In genomic region chr12:45879363-45879895, GRCh38 we compare ENCODE assay signal across 16 cellular contexts.
DNase-seq lines count a peak whose midpoint lies in the region; ATAC-seq, FAIRE-seq and TF ChIP-seq lines count a peak whose summit lies in the region.
"Had no signal": no experiment of that assay in that cellular context is flagged by ENCODE, and none has a peak within 500 bp of the region (broad histone marks: within the 10 kb centered on the region; RNA-seq: fewer than 3 reads in every experiment).

No MANE protein-coding gene starts in this region.

- DNase-seq in activated T-cell treated with anti-CD3 and anti-CD28 coated beads, Interleukin-2, amount 50 U/mL, for 24 hours: no peak
- DNase-seq in activated T-cell treated with anti-CD3 and anti-CD28 coated beads for 4 hours (no peak), T-helper 17 cell (no peak), esophagus muscularis mucosa (ENCODE audit: extremely low spot score) (no peak), small intestine (no peak), breast epithelium (ENCODE audit: low spot score in 2 of 2) (no peak), transverse colon (no peak)
- DNase-seq: ACHN; activated CD4-positive, alpha-beta T cell treated with anti-CD3 and anti-CD28 coated beads, Interleukin-2, amount 50 U/mL, for 48 hours; amygdala; left colon; NCI-H1105; NCI-H446; ovary had no signal

- no peaks in the 10 kb centered on the region for H3K9me3 ChIP-seq in T-helper 17 cell (ENCODE audit: control insufficient read depth, low read length, poor library complexity, severe bottlenecking)
- no peaks in the 10 kb centered on the region for H3K9me3 ChIP-seq in esophagus muscularis mucosa
- H3K9me3 ChIP-seq in small intestine (ENCODE audit: control insufficient read depth, low read depth): no peaks in the 10 kb centered on the region
- no peaks in the 10 kb centered on the region for H3K9me3 ChIP-seq in breast epithelium
- H3K9me3 ChIP-seq in transverse colon: no peaks in the 10 kb centered on the region
- H3K9me3 ChIP-seq: ovary, vagina had no signal

- H3K27me3 ChIP-seq in esophagus muscularis mucosa (no peaks in the 10 kb centered on the region), small intestine (ENCODE audit: control insufficient read depth in 2 of 2, insufficient read depth in 2 of 2, low read length in 2 of 2) (no peaks in the 10 kb centered on the region), breast epithelium (no peaks in the 10 kb centered on the region), transverse colon (no peaks in the 10 kb centered on the region)
- H3K27me3 ChIP-seq: ovary, vagina had no signal

- 64% methylated on average over 2 of the region's 2 CpGs for WGBS in esophagus muscularis mucosa
- WGBS in small intestine, 3 donors: 79 to 94% (median 93%) methylated on average over 2 of the region's 2 CpGs
- 87% methylated on average over 2 of the region's 2 CpGs; no CpG with 5 or more reads in 1 of the 2 donors for WGBS in transverse colon (ENCODE audit: low coverage in 1 of 2), 2 donors

- no peak overlapping the region for H3K4me3 ChIP-seq in esophagus muscularis mucosa
- H3K4me3 ChIP-seq in small intestine (ENCODE audit: low read depth in 1 of 2, low read length in 2 of 2): no peak overlapping the region
- no peak overlapping the region for H3K4me3 ChIP-seq in breast epithelium
- H3K4me3 ChIP-seq in transverse colon: no peak overlapping the region
- H3K4me3 ChIP-seq: ovary, vagina had no signal

- H3K9me3 Mint-ChIP-seq in activated T-cell treated with anti-CD3 and anti-CD28 coated beads, Interleukin-2, amount 50 U/mL, for 24 hours: peaks cover 1% of the 10 kb centered on the region

- H3K4me3 Mint-ChIP-seq in activated T-cell treated with anti-CD3 and anti-CD28 coated beads, Interleukin-2, amount 50 U/mL, for 24 hours: no peak overlapping the region
- H3K4me3 Mint-ChIP-seq in T-helper 17 cell: peak overlapping the region; percentile 12

- TF ChIP-seq POLR2A in esophagus muscularis mucosa (IDR thresholded peaks at IDR 0.05; ENCODE audit: low read depth) (no peak), breast epithelium (IDR thresholded peaks at IDR 0.05) (no peak), transverse colon (IDR thresholded peaks at IDR 0.05) (no peak)

- H3K36me3 ChIP-seq in esophagus muscularis mucosa (peaks cover 22 to 35% (median 24%) of the 10 kb centered on the region in 4 donors), small intestine (ENCODE audit: control insufficient read depth in 2 of 2, insufficient read depth in 2 of 2, low read length in 2 of 2) (peaks cover 4 to 7% of the 10 kb centered on the region in 2 donors), breast epithelium (no peaks in the 10 kb centered on the region), transverse colon (peaks cover 0 to 15% (median 6%) of the 10 kb centered on the region in 4 donors)
- H3K36me3 ChIP-seq: ovary had no signal

- peak overlapping the region; percentile 84 for H3K27ac Mint-ChIP-seq in activated T-cell treated with anti-CD3 and anti-CD28 coated beads, Interleukin-2, amount 50 U/mL, for 24 hours
- H3K27ac Mint-ChIP-seq in T-helper 17 cell: peak overlapping the region; percentile 89

- intact Hi-C loops in esophagus muscularis mucosa (cut with DNase I): no loop called here
- intact Hi-C loops in breast epithelium (cut with DNase I; ENCODE audit: low total_unique reads): no loop called here
- intact Hi-C loops in transverse colon (cut with DNase I; ENCODE audit: low total_unique reads): no loop called here

- peak overlapping the region in 3 of 4 donors; percentile 9 to 47 (median 16) for H3K27ac ChIP-seq in esophagus muscularis mucosa (replicated peaks in 1 of 4)
- peak overlapping the region; percentile 48 to 66 for H3K27ac ChIP-seq in small intestine (ENCODE audit: low read depth in 1 of 2, low read length in 1 of 2)
- H3K27ac ChIP-seq in breast epithelium: no peak overlapping the region
- H3K27ac ChIP-seq in transverse colon: peak overlapping the region in 1 of 4 donors; percentile 20
- H3K27ac ChIP-seq: vagina had no signal

- H3K4me1 Mint-ChIP-seq in activated T-cell treated with anti-CD3 and anti-CD28 coated beads, Interleukin-2, amount 50 U/mL, for 24 hours (ENCODE audit: low read depth): peaks cover 34% of the 10 kb centered on the region
- peaks cover 21% of the 10 kb centered on the region for H3K4me1 Mint-ChIP-seq in T-helper 17 cell

- H3K27me3 Mint-ChIP-seq in activated T-cell treated with anti-CD3 and anti-CD28 coated beads, Interleukin-2, amount 50 U/mL, for 24 hours: no peaks in the 10 kb centered on the region
- no peaks in the 10 kb centered on the region for H3K27me3 Mint-ChIP-seq in T-helper 17 cell

- peaks cover 92% of the 10 kb centered on the region for H3K36me3 Mint-ChIP-seq in activated T-cell treated with anti-CD3 and anti-CD28 coated beads, Interleukin-2, amount 50 U/mL, for 24 hours (ENCODE audit: low read depth)
- peaks cover 15% of the 10 kb centered on the region for H3K36me3 Mint-ChIP-seq in T-helper 17 cell (ENCODE audit: low read depth)

- no peak for TF ChIP-seq EP300 in esophagus muscularis mucosa (IDR thresholded peaks at IDR 0.05)
- no peak for TF ChIP-seq EP300 in transverse colon (IDR thresholded peaks at IDR 0.05; ENCODE audit: low read depth)

- TF ChIP-seq CTCF in esophagus muscularis mucosa (IDR thresholded peaks at IDR 0.05): no peak
- TF ChIP-seq CTCF in breast epithelium (IDR thresholded peaks at IDR 0.05): no peak
- TF ChIP-seq CTCF in transverse colon (IDR thresholded peaks at IDR 0.05): no peak

- in situ Hi-C loops in transverse colon (cut with MboI; ENCODE audit: low pct_ligation_motif_present in 1 of 4, low pct_unique_long_range_greater_than_20kb in 1 of 4, low sequenced_read_pairs in 3 of 4): no loop called here

- FAIRE-seq in small intestine (lab: Jason Lieb, UNC): no peak

- H3K4me1 ChIP-seq in esophagus muscularis mucosa (peaks cover 17 to 25% (median 20%) of the 10 kb centered on the region in 4 donors), small intestine (ENCODE audit: control insufficient read depth in 2 of 2, insufficient read depth in 1 of 2, low read depth in 1 of 2, low read length in 1 of 2) (no peaks in the 10 kb centered on the region), breast epithelium (no peaks in the 10 kb centered on the region), transverse colon (peaks cover 0 to 25% (median 0%) of the 10 kb centered on the region in 4 donors)

- ATAC-seq in T-helper 17 cell (no peak), HG03565 (IDR thresholded peaks at IDR 0.05; ENCODE audit: unreplicated experiment) (no peak)
- ATAC-seq: left colon had no signal

Comparison
In these comparisons a context has a peak if more than half of its experiments do, and no peak if none do; other contexts are left out.
1. H3K27ac ChIP-seq: peak in esophagus muscularis mucosa (3 of 4) and small intestine (2 of 2); none in breast epithelium (0 of 2).